ENCODE assay signal across 14 cellular contexts in genomic region chr3:45087155-45087554, GRCh38.
"Had no signal": no experiment of that assay in that cellular context is flagged by ENCODE, and none has a peak within 500 bp of the region (broad histone marks: within the 10 kb centered on the region; RNA-seq: fewer than 3 reads in every experiment).

No MANE protein-coding gene starts in this region.

- H3K4me3 ChIP-seq: esophagus squamous epithelium, lung, thyroid gland had no signal

- H3K9me3 Mint-ChIP-seq: activated naive CD8-positive, alpha-beta T cell treated with anti-CD3 and anti-CD28 coated beads, Interleukin-2, amount 10 ng/mL, durations not matched to agents 7 days and 5 days; immature natural killer cell; stimulated activated memory B cell treated with anti-CD40 and anti-IgM and Interleukin-4, amounts not matched to agents 10 μg/mL and 1 μg/mL and 100 μg/mL, for 72 hours had no signal

- H3K4me1 Mint-ChIP-seq: activated naive CD8-positive, alpha-beta T cell treated with anti-CD3 and anti-CD28 coated beads, Interleukin-2, amount 10 ng/mL, durations not matched to agents 7 days and 5 days; immature natural killer cell; stimulated activated memory B cell treated with anti-CD40 and anti-IgM and Interleukin-4, amounts not matched to agents 10 μg/mL and 1 μg/mL and 100 μg/mL, for 72 hours had no signal

- H3K27me3 ChIP-seq: esophagus squamous epithelium, thyroid gland had no signal

- H3K79me2 ChIP-seq: parathyroid adenoma had no signal

- ATAC-seq: stimulated activated memory B cell treated with anti-CD40 and anti-IgM and Interleukin-4, amounts not matched to agents 10 μg/mL and 1 μg/mL and 100 μg/mL, for 72 hours had no signal

- H3K27me3 Mint-ChIP-seq: stimulated activated memory B cell treated with anti-CD40 and anti-IgM and Interleukin-4, amounts not matched to agents 10 μg/mL and 1 μg/mL and 100 μg/mL, for 72 hours had no signal

- H3K4me3 Mint-ChIP-seq: activated CD4-positive, alpha-beta T cell treated with anti-CD3 and anti-CD28 coated beads, Interleukin-2, amount 10 ng/mL, durations not matched to agents 7 days and 5 days; activated naive CD8-positive, alpha-beta T cell treated with anti-CD3 and anti-CD28 coated beads, Interleukin-2, amount 10 ng/mL, durations not matched to agents 7 days and 5 days; immature natural killer cell; stimulated activated memory B cell treated with anti-CD40 and anti-IgM and Interleukin-4, amounts not matched to agents 10 μg/mL and 1 μg/mL and 100 μg/mL, for 72 hours had no signal

- H3K9me3 ChIP-seq: thyroid gland had no signal

- H3K9ac ChIP-seq: parathyroid adenoma had no signal

- H3K27ac ChIP-seq: parathyroid adenoma had no signal

- H2AFZ ChIP-seq: parathyroid adenoma had no signal

- DNase-seq: activated CD4-positive, alpha-beta T cell treated with anti-CD3 and anti-CD28 coated beads, Interleukin-2, amount 10 ng/mL, durations not matched to agents 7 days and 5 days; activated CD8-positive, alpha-beta memory T cell treated with anti-CD3 and anti-CD28 coated beads for 24 hours; activated naive CD4-positive, alpha-beta T cell; activated naive CD8-positive, alpha-beta T cell treated with anti-CD3 and anti-CD28 coated beads, Interleukin-2, amount 10 ng/mL, durations not matched to agents 7 days and 5 days; anterior cingulate cortex; esophagus squamous epithelium; foreskin melanocyte; immature natural killer cell; midbrain; stimulated activated CD4-positive, alpha-beta T cell treated with anti-CD3 and anti-CD28 coated beads, Interleukin-2, amount 100 ng/mL, for 48 hours; thyroid gland had no signal

- H3K27ac Mint-ChIP-seq: activated CD4-positive, alpha-beta T cell treated with anti-CD3 and anti-CD28 coated beads, Interleukin-2, amount 10 ng/mL, durations not matched to agents 7 days and 5 days; activated naive CD8-positive, alpha-beta T cell treated with anti-CD3 and anti-CD28 coated beads, Interleukin-2, amount 10 ng/mL, durations not matched to agents 7 days and 5 days; immature natural killer cell; stimulated activated memory B cell treated with anti-CD40 and anti-IgM and Interleukin-4, amounts not matched to agents 10 μg/mL and 1 μg/mL and 100 μg/mL, for 72 hours had no signal

- H3K36me3 Mint-ChIP-seq: stimulated activated memory B cell treated with anti-CD40 and anti-IgM and Interleukin-4, amounts not matched to agents 10 μg/mL and 1 μg/mL and 100 μg/mL, for 72 hours had no signal
